In the genomic region with DNA sequence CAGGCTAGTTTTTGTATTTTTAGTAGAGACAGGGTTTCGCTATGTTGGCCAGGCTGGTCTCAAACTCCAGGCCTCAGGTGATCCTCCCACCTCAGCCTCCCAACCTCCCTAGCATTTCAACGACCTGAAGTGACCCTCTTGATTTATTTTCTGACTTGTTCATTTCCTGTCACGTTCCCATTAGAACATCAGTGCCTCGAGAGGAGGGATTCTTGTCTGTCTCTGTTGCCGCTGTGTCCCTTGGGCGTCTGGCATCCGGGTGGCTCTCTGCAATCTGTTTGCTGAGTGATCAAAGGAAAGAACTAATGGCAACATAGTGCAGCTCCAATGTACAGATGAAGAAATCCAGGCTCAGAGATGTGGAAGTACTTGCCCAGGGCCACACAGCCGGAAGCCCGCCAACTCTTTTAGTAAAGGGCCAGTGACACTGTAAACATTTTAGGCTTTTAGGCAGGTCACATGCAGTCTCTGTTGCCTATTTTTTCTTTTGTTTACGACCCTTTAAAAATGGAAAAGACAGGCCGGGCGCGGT, we compare ENCODE assay signal across 14 cellular contexts. TPM values are rescaled to one million over a fixed set of nuclear protein-coding genes. Genes with fewer than 3 reads are reported as not detected.
DNase-seq lines count a peak whose midpoint lies in the region; ATAC-seq and TF ChIP-seq lines count a peak whose summit lies in the region.
"Had no signal": no experiment of that assay in that cellular context is flagged by ENCODE, and none has a peak within 500 bp of the region (broad histone marks: within the 10 kb centered on the region; RNA-seq: fewer than 3 reads in every experiment).

No MANE protein-coding gene starts in this region.

- H3K4me3 ChIP-seq in fibroblast of villous mesenchyme (ENCODE audit: low read depth, low read length) = no peak overlapping the region
- H3K4me3 ChIP-seq in stomach smooth muscle (ENCODE audit: low read length in 2 of 2) = no peak overlapping the region
- H3K4me3 ChIP-seq in heart left ventricle = no peak overlapping the region
- H3K4me3 ChIP-seq: SJSA1 had no signal

- H3K27ac Mint-ChIP-seq in natural killer cell = no peak overlapping the region
- H3K27ac Mint-ChIP-seq: activated CD4-positive, alpha-beta memory T cell treated with anti-CD3 and anti-CD28 coated beads for 36 hours; activated T-cell treated with anti-CD3 and anti-CD28 coated beads, Interleukin-2, amount 50 U/mL, for 72 hours; stimulated activated naive CD8-positive, alpha-beta T cell treated with anti-CD3 and anti-CD28 coated beads, Interleukin-15, amount 100 ng/mL, for 72 hours had no signal

- no peaks in the 10 kb centered on the region for H3K9me3 ChIP-seq in stomach smooth muscle (ENCODE audit: control insufficient read depth in 2 of 2, low read length in 2 of 2)
- no peaks in the 10 kb centered on the region for H3K9me3 ChIP-seq in heart left ventricle
- H3K9me3 ChIP-seq: SJSA1 had no signal

- no peak for TF ChIP-seq CTCF in fibroblast of villous mesenchyme (IDR thresholded peaks at IDR 0.05; ENCODE audit: insufficient read depth, low read depth, low read length)
- no peak for TF ChIP-seq CTCF in natural killer cell (IDR thresholded peaks at IDR 0.05)
- no peak for TF ChIP-seq CTCF in heart left ventricle (IDR thresholded peaks at IDR 0.05)

- ATAC-seq in natural killer cell (no peak), heart left ventricle (no peak), HG03442 (IDR thresholded peaks at IDR 0.05; ENCODE audit: unreplicated experiment) (no peak)
- ATAC-seq: activated T-cell treated with anti-CD3 and anti-CD28 coated beads, Interleukin-2, amount 50 U/mL, for 72 hours; stimulated activated naive CD8-positive, alpha-beta T cell treated with anti-CD3 and anti-CD28 coated beads, Interleukin-15, amount 100 ng/mL, for 72 hours had no signal

- H3K9me3 Mint-ChIP-seq in natural killer cell = no peaks in the 10 kb centered on the region
- H3K9me3 Mint-ChIP-seq: activated CD4-positive, alpha-beta memory T cell treated with anti-CD3 and anti-CD28 coated beads for 36 hours; activated T-cell treated with anti-CD3 and anti-CD28 coated beads, Interleukin-2, amount 50 U/mL, for 72 hours; CD8-positive, alpha-beta memory T cell; stimulated activated naive CD8-positive, alpha-beta T cell treated with anti-CD3 and anti-CD28 coated beads, Interleukin-15, amount 100 ng/mL, for 72 hours had no signal

- 62 to 69% (median 69%) methylated on average over 13 of the region's 13 CpGs for WGBS in heart left ventricle, 4 donors

- H3K27me3 ChIP-seq in stomach smooth muscle (ENCODE audit: control insufficient read depth in 1 of 2, insufficient read depth in 2 of 2, low read length in 2 of 2) (no peaks in the 10 kb centered on the region), heart left ventricle (no peaks in the 10 kb centered on the region)
- H3K27me3 ChIP-seq: SJSA1 had no signal

- intact Hi-C loops in natural killer cell (cut with micrococcal nuclease) (no loop called here), heart left ventricle (cut with DNase I) (no loop called here)

- H3K4me1 Mint-ChIP-seq in natural killer cell = peaks cover 0 to 4% of the 10 kb centered on the region in 2 donors
- H3K4me1 Mint-ChIP-seq: stimulated activated naive CD8-positive, alpha-beta T cell treated with anti-CD3 and anti-CD28 coated beads, Interleukin-15, amount 100 ng/mL, for 72 hours had no signal

- H3K4me1 ChIP-seq in stomach smooth muscle (ENCODE audit: control insufficient read depth, insufficient read depth, low read length) (peaks cover 33% of the 10 kb centered on the region), heart left ventricle (peaks cover 0 to 21% (median 10%) of the 10 kb centered on the region in 12 donors)
- H3K4me1 ChIP-seq: SJSA1 had no signal

- H3K9ac ChIP-seq in stomach smooth muscle (ENCODE audit: low read length in 2 of 2) = no peak overlapping the region

- TF ChIP-seq POLR2A in erythroblast (IDR thresholded peaks at IDR 0.05; ENCODE audit: low read length) = no peak
- no peak for TF ChIP-seq POLR2A in heart left ventricle (IDR thresholded peaks at IDR 0.05)

- no peaks in the 10 kb centered on the region for H3K36me3 Mint-ChIP-seq in natural killer cell
- H3K36me3 Mint-ChIP-seq: activated CD4-positive, alpha-beta memory T cell treated with anti-CD3 and anti-CD28 coated beads for 36 hours had no signal

- H3K36me3 ChIP-seq in stomach smooth muscle (ENCODE audit: control insufficient read depth in 2 of 2, insufficient read depth in 2 of 2, low read length in 2 of 2) = no peaks in the 10 kb centered on the region
- peaks cover 0 to 33% (median 8%) of the 10 kb centered on the region in 9 donors for H3K36me3 ChIP-seq in heart left ventricle

- DNase-seq in DMS53 treated with DMSO at 0.1 percent for 48 hours (lab: John Stamatoyannopoulos, UW; ENCODE audit: unreplicated experiment) (peak; percentile 2), NCI-H2029 (lab: John Stamatoyannopoulos, UW) (peak; percentile 82), fibroblast of villous mesenchyme (ENCODE audit: low read depth) (peak; percentile 30), erythroblast (lab: John Stamatoyannopoulos, UW) (no peak), natural killer cell (no peak), heart left ventricle (no peak)
- DNase-seq: activated CD4-positive, alpha-beta memory T cell treated with anti-CD3 and anti-CD28 coated beads for 36 hours; activated T-cell treated with anti-CD3 and anti-CD28 coated beads, Interleukin-2, amount 50 U/mL, for 72 hours; CD8-positive, alpha-beta memory T cell; stimulated activated CD4-positive, alpha-beta T cell treated with anti-CD3 and anti-CD28 coated beads, Interleukin-12 subunit alpha, Interleukin-12 subunit beta, amount 100 ng/mL, for 4 hours; stimulated activated naive CD8-positive, alpha-beta T cell treated with anti-CD3 and anti-CD28 coated beads, Interleukin-15, amount 100 ng/mL, for 72 hours had no signal

- no peak overlapping the region for H3K4me3 Mint-ChIP-seq in natural killer cell
- H3K4me3 Mint-ChIP-seq: activated CD4-positive, alpha-beta memory T cell treated with anti-CD3 and anti-CD28 coated beads for 36 hours; activated T-cell treated with anti-CD3 and anti-CD28 coated beads, Interleukin-2, amount 50 U/mL, for 72 hours; CD8-positive, alpha-beta memory T cell; stimulated activated naive CD8-positive, alpha-beta T cell treated with anti-CD3 and anti-CD28 coated beads, Interleukin-15, amount 100 ng/mL, for 72 hours had no signal

- H3K27ac ChIP-seq in stomach smooth muscle (ENCODE audit: low read length) (peak overlapping the region; percentile 99), heart left ventricle (peak overlapping the region in 1 of 12 donors; percentile 99)
- H3K27ac ChIP-seq: SJSA1 had no signal

- no peaks in the 10 kb centered on the region for H3K27me3 Mint-ChIP-seq in natural killer cell (ENCODE audit: low read depth in 2 of 2)
- H3K27me3 Mint-ChIP-seq: activated CD4-positive, alpha-beta memory T cell treated with anti-CD3 and anti-CD28 coated beads for 36 hours; CD8-positive, alpha-beta memory T cell; stimulated activated naive CD8-positive, alpha-beta T cell treated with anti-CD3 and anti-CD28 coated beads, Interleukin-15, amount 100 ng/mL, for 72 hours had no signal

RNA-seq across cellular contexts. Expression of gene NFIC, which starts 47.5 kb away (rescaled TPM):
- 42.7 and 56.0 TPM in 2 replicates for total RNA-seq in fibroblast of villous mesenchyme
- 10 to 100 TPM; 18.5 to 22.2 (median 20.6) TPM for total RNA-seq in natural killer cell
- 100 to 1,000 TPM; 107 to 267 (median 155) TPM for total RNA-seq in heart left ventricle
- polyA plus RNA-seq in heart left ventricle = 100 to 1,000 TPM; 159 to 192 TPM

Comparison
In these comparisons a context has a peak if more than half of its experiments do, and no peak if none do; other contexts are left out.
1. DNase-seq: peak in DMS53 treated with DMSO at 0.1 percent for 48 hours (single experiment), NCI-H2029 (single experiment) and fibroblast of villous mesenchyme (single experiment); none in erythroblast (0 of 2), natural killer cell (single experiment) and heart left ventricle (0 of 5).